In genomic region chr15:90003736-90004135, GRCh38 we compare ENCODE assay signal across 10 cellular contexts. TPM values are rescaled to one million over a fixed set of nuclear protein-coding genes. Genes with fewer than 3 reads are reported as not detected.
DNase-seq lines count a peak whose midpoint lies in the region; ATAC-seq and TF ChIP-seq lines count a peak whose summit lies in the region.
"Had no signal": no experiment of that assay in that cellular context is flagged by ENCODE, and none has a peak within 500 bp of the region (broad histone marks: within the 10 kb centered on the region; RNA-seq: fewer than 3 reads in every experiment).

No MANE protein-coding gene starts in this region.

- in situ Hi-C loops in GM23248 (cut with MboI) = no loop called here

- CTCF ChIA-PET in T-cell (lab: Charles Lee) = interaction anchor here in 1 of 2 donors (0.6 to 0.7 kb wide), 2 partner anchors 11 to 56 kb away, joined by 3 to 8 read pairs; no protein-coding TSS in a partner anchor

- no peaks in the 10 kb centered on the region for H4K20me1 ChIP-seq in GM23248 (ENCODE audit: insufficient read depth)

- H3K9me3 Mint-ChIP-seq in T-cell = no peaks in the 10 kb centered on the region

- H3K79me2 ChIP-seq in GM23248 (ENCODE audit: insufficient read depth) = peaks cover 52% of the 10 kb centered on the region

- no peaks in the 10 kb centered on the region for H3K9me2 ChIP-seq in GM23248 (ENCODE audit: insufficient read depth)

- no peak overlapping the region for H2AFZ ChIP-seq in GM23248

- ATAC-seq in T-cell (replicated peaks in 1 of 4) (no peak), gastroesophageal sphincter (no peak), HG02970 (IDR thresholded peaks at IDR 0.05; ENCODE audit: low FRiP score, unreplicated experiment) (no peak), GM21447 (IDR thresholded peaks at IDR 0.05; ENCODE audit: unreplicated experiment) (no peak), HG02870 (IDR thresholded peaks at IDR 0.05; ENCODE audit: unreplicated experiment) (no peak)
- ATAC-seq: right cardiac atrium had no signal

- no peak for TF ChIP-seq POLR2A in gastroesophageal sphincter (IDR thresholded peaks at IDR 0.05)

- peak overlapping the region; percentile 36; the same call in 1 of the 2 replicates for H3K4me3 ChIP-seq in GM23248
- no peak overlapping the region for H3K4me3 ChIP-seq in gastroesophageal sphincter
- peak overlapping the region in 6 of 7 experiments; percentile 6 to 84 (median 74) for H3K4me3 ChIP-seq in skin epidermis

- WGBS in GM23248 (ENCODE audit: low coverage in 1 of 2, low lambda C conversion rate in 2 of 2, missing lambda C conversion rate in 2 of 2), 2 experiments = 93 to 98% methylated on average over 7 of the region's 7 CpGs
- WGBS in gastroesophageal sphincter (ENCODE audit: low coverage in 1 of 2), 2 donors = 80% methylated on average over 2 of the region's 7 CpGs; no CpG with 5 or more reads in 1 of the 2 donors

- no peaks in the 10 kb centered on the region for H3K27me3 Mint-ChIP-seq in T-cell

- peak overlapping the region; percentile 66 for H3K4me2 ChIP-seq in GM23248 (ENCODE audit: unreplicated experiment)

- peak overlapping the region; percentile 82 to 92 (median 88) for H3K4me3 Mint-ChIP-seq in T-cell

- no peaks in the 10 kb centered on the region for H3K36me3 Mint-ChIP-seq in T-cell

- H3K4me1 ChIP-seq in GM23248 (ENCODE audit: insufficient read depth) (peaks cover 44% of the 10 kb centered on the region), gastroesophageal sphincter (peaks cover 0 to 78% (median 28%) of the 10 kb centered on the region in 3 donors)

- peaks cover 67 to 70% (median 70%) of the 10 kb centered on the region in 3 donors for H3K4me1 Mint-ChIP-seq in T-cell

- DNase-seq in GM23248 = no peak
- no peak for DNase-seq in T-cell
- DNase-seq in RPMI8226 = no peak
- DNase-seq: SHP77 had no signal

- no peaks in the 10 kb centered on the region for H3K9me3 ChIP-seq in GM23248 (ENCODE audit: low read depth)
- H3K9me3 ChIP-seq in gastroesophageal sphincter = no peaks in the 10 kb centered on the region

- peak overlapping the region; percentile 69 to 80 for H3K27ac Mint-ChIP-seq in T-cell

- POLR2A ChIA-PET in T-cell (lab: Charles Lee) = interaction anchor here in 1 of 2 donors (0.6 kb wide), 1 partner anchor 24 kb away, joined by 9 read pairs; no protein-coding TSS in a partner anchor

- no peak for TF ChIP-seq CTCF in gastroesophageal sphincter (IDR thresholded peaks at IDR 0.05)

- no peak for TF ChIP-seq EP300 in gastroesophageal sphincter (IDR thresholded peaks at IDR 0.05)

- H3K27ac ChIP-seq in GM23248 (peak overlapping the region; percentile 97), gastroesophageal sphincter (peak overlapping the region in 3 of 4 donors; percentile 90 to 92 (median 91)), skin epidermis (peak overlapping the region in 20 of 21 experiments; percentile 61 to 99 (median 98))

- H3K36me3 ChIP-seq in GM23248 (ENCODE audit: low read depth) (no peaks in the 10 kb centered on the region), gastroesophageal sphincter (no peaks in the 10 kb centered on the region)

- no peaks in the 10 kb centered on the region for H3K27me3 ChIP-seq in GM23248 (replicated peaks; ENCODE audit: insufficient read depth)
- no peaks in the 10 kb centered on the region for H3K27me3 ChIP-seq in gastroesophageal sphincter

- H3F3A ChIP-seq in GM23248 (ENCODE audit: insufficient read depth) = peaks cover 54% of the 10 kb centered on the region

- peak overlapping the region; percentile 81 for H3K9ac ChIP-seq in GM23248

RNA-seq across cellular contexts. Expression of gene ZNF710, which starts 2.6 kb away (rescaled TPM):
- 12.0 and 18.2 TPM in 2 replicates for total RNA-seq in GM23248 (2014; rRNA removed; shearing (Covaris generic))
- polyA plus RNA-seq in GM23248 (2016; fragmentation: Nextera tagmentation; extraction: Ambion mirVana) = 2.8 and 2.9 TPM in 2 replicates
- total RNA-seq in T-cell (10 to 100 TPM; 11.8 to 21.2 (median 17.7) TPM), gastroesophageal sphincter (10 to 100 TPM in 3 of 4 donors, 1 to 10 TPM in 1; 7.3 to 13.2 (median 11.4) TPM)

Comparison
In these comparisons a context has a peak if more than half of its experiments do, and no peak if none do; other contexts are left out.
1. H3K4me3 ChIP-seq: peak in GM23248 (single experiment) and skin epidermis (6 of 7); none in gastroesophageal sphincter (0 of 2).
2. Peak in every context shown above with its lines, with median percentiles within 50 percentile points of each other: H3K27ac ChIP-seq.